38 cellular contexts compared by ENCODE assay signal in the genomic region with DNA sequence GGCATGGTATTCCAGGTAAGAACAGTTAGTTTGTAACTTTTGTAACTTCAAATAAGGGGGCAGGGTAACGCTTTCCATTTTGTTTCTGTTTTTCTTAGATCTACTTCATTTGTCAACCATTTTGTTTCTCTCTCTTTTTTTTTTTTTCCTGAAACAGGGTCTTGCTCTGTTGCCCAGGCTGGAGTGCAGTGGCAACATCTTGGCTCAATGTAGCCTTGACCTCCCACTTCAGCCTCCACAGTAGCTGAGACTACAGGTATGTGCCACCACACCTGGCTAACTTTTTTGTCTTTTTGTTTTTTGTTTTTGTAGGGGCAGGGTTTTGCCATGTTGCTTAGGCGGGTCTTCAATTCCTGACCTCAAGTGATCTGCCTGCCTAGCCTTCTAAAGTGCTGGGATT.
"Had no signal": no experiment of that assay in that cellular context is flagged by ENCODE, and none has a peak within 500 bp of the region (broad histone marks: within the 10 kb centered on the region; RNA-seq: fewer than 3 reads in every experiment).

No MANE protein-coding gene starts in this region.

- H3K27ac Mint-ChIP-seq: activated naive CD4-positive, alpha-beta T cell treated with anti-CD3 and anti-CD28 coated beads for 36 hours; activated naive CD4-positive, alpha-beta T cell treated with anti-CD3 and anti-CD28 coated beads, Interleukin-2, amount 10 ng/mL, durations not matched to agents 7 days and 5 days; activated naive CD4-positive, alpha-beta T cell treated with anti-CD3 and anti-CD28 coated beads, Interleukin-2, amount 50 U/mL, for 24 hours; activated naive CD4-positive, alpha-beta T cell treated with anti-CD3 and anti-CD28 coated beads, Interleukin-2, amount 50 U/mL, for 72 hours; activated naive CD8-positive, alpha-beta T cell; activated naive CD8-positive, alpha-beta T cell treated with anti-CD3 and anti-CD28 coated beads for 36 hours; activated naive CD8-positive, alpha-beta T cell treated with anti-CD3 and anti-CD28 coated beads, Interleukin-2, amount 10 ng/mL, durations not matched to agents 7 days and 5 days; activated naive CD8-positive, alpha-beta T cell treated with anti-CD3 and anti-CD28 coated beads, Interleukin-2, amount 50 U/mL, for 24 hours; activated T-cell treated with anti-CD3 and anti-CD28 coated beads, Interleukin-2, amount 50 U/mL, for 24 hours; activated T-cell treated with anti-CD3 and anti-CD28 coated beads, Interleukin-2, amount 50 U/mL, for 72 hours; activated T-helper 1 cell treated with anti-CD3 and anti-CD28 coated beads, Interleukin-12 subunit alpha, Interleukin-12 subunit beta, Interleukin-2, Interleukin-4 antibody, amounts not matched to agents 30 ng/mL and 10 ng/mL and 1 ng/mL, durations not matched to agents 14 hours and 24 hours and 36 hours; activated T-helper 17 cell treated with anti-CD3 and anti-CD28 coated beads, Interleukin-2, amount 50 U/mL, for 72 hours; activated T-helper 2 cell treated with anti-CD3 and anti-CD28 coated beads, Interferon-gamma antibody, Interleukin-2, Interleukin-4, amounts not matched to agents 10 μg/mL and 5 μg/mL and 100 μg/mL, durations not matched to agents 14 hours and 24 hours and 36 hours; brain had no signal

- H3K9me3 Mint-ChIP-seq: activated naive CD4-positive, alpha-beta T cell treated with anti-CD3 and anti-CD28 coated beads for 36 hours; activated naive CD4-positive, alpha-beta T cell treated with anti-CD3 and anti-CD28 coated beads, Interleukin-2, amount 10 ng/mL, durations not matched to agents 7 days and 5 days; activated naive CD4-positive, alpha-beta T cell treated with anti-CD3 and anti-CD28 coated beads, Interleukin-2, amount 50 U/mL, for 24 hours; activated naive CD4-positive, alpha-beta T cell treated with anti-CD3 and anti-CD28 coated beads, Interleukin-2, amount 50 U/mL, for 72 hours; activated naive CD8-positive, alpha-beta T cell treated with anti-CD3 and anti-CD28 coated beads for 36 hours; activated naive CD8-positive, alpha-beta T cell treated with anti-CD3 and anti-CD28 coated beads, Interleukin-2, amount 10 ng/mL, durations not matched to agents 7 days and 5 days; activated naive CD8-positive, alpha-beta T cell treated with anti-CD3 and anti-CD28 coated beads, Interleukin-2, amount 50 U/mL, for 24 hours; activated T-cell treated with anti-CD3 and anti-CD28 coated beads, Interleukin-2, amount 50 U/mL, for 24 hours; activated T-cell treated with anti-CD3 and anti-CD28 coated beads, Interleukin-2, amount 50 U/mL, for 4 hours; activated T-cell treated with anti-CD3 and anti-CD28 coated beads, Interleukin-2, amount 50 U/mL, for 72 hours; activated T-helper 1 cell treated with anti-CD3 and anti-CD28 coated beads, Interleukin-12 subunit alpha, Interleukin-12 subunit beta, Interleukin-2, Interleukin-4 antibody, amounts not matched to agents 30 ng/mL and 10 ng/mL and 1 ng/mL, durations not matched to agents 14 hours and 24 hours and 36 hours; activated T-helper 17 cell treated with anti-CD3 and anti-CD28 coated beads, Interleukin-2, amount 50 U/mL, for 72 hours; activated T-helper 2 cell treated with anti-CD3 and anti-CD28 coated beads, Interferon-gamma antibody, Interleukin-2, Interleukin-4, amounts not matched to agents 10 μg/mL and 5 μg/mL and 100 μg/mL, durations not matched to agents 14 hours and 24 hours and 36 hours; central memory CD8-positive, alpha-beta T cell had no signal

- H3K4me3 Mint-ChIP-seq: activated naive CD4-positive, alpha-beta T cell treated with anti-CD3 and anti-CD28 coated beads for 36 hours; activated naive CD4-positive, alpha-beta T cell treated with anti-CD3 and anti-CD28 coated beads, Interleukin-2, amount 10 ng/mL, durations not matched to agents 7 days and 5 days; activated naive CD4-positive, alpha-beta T cell treated with anti-CD3 and anti-CD28 coated beads, Interleukin-2, amount 50 U/mL, for 24 hours; activated naive CD8-positive, alpha-beta T cell; activated naive CD8-positive, alpha-beta T cell treated with anti-CD3 and anti-CD28 coated beads for 36 hours; activated naive CD8-positive, alpha-beta T cell treated with anti-CD3 and anti-CD28 coated beads, Interleukin-2, amount 10 ng/mL, durations not matched to agents 7 days and 5 days; activated naive CD8-positive, alpha-beta T cell treated with anti-CD3 and anti-CD28 coated beads, Interleukin-2, amount 50 U/mL, for 24 hours; activated T-cell treated with anti-CD3 and anti-CD28 coated beads, Interleukin-2, amount 50 U/mL, for 24 hours; activated T-cell treated with anti-CD3 and anti-CD28 coated beads, Interleukin-2, amount 50 U/mL, for 4 hours; activated T-cell treated with anti-CD3 and anti-CD28 coated beads, Interleukin-2, amount 50 U/mL, for 72 hours; activated T-helper 1 cell treated with anti-CD3 and anti-CD28 coated beads, Interleukin-12 subunit alpha, Interleukin-12 subunit beta, Interleukin-2, Interleukin-4 antibody, amounts not matched to agents 30 ng/mL and 10 ng/mL and 1 ng/mL, durations not matched to agents 14 hours and 24 hours and 36 hours; activated T-helper 17 cell treated with anti-CD3 and anti-CD28 coated beads, Interleukin-2, amount 50 U/mL, for 72 hours; brain; central memory CD8-positive, alpha-beta T cell had no signal

- ATAC-seq: activated naive CD4-positive, alpha-beta T cell treated with anti-CD3 and anti-CD28 coated beads, Interleukin-2, amount 50 U/mL, for 72 hours; activated naive CD8-positive, alpha-beta T cell treated with anti-CD3 and anti-CD28 coated beads, Interleukin-2, amount 50 U/mL, for 24 hours; activated T-cell treated with anti-CD3 and anti-CD28 coated beads, Interleukin-2, amount 50 U/mL, for 4 hours; activated T-cell treated with anti-CD3 and anti-CD28 coated beads, Interleukin-2, amount 50 U/mL, for 72 hours; activated T-helper 17 cell treated with anti-CD3 and anti-CD28 coated beads, Interleukin-2, amount 50 U/mL, for 72 hours; body of pancreas had no signal

- H3K27ac ChIP-seq: adrenal gland, ascending aorta, body of pancreas, brain microvascular endothelial cell, breast epithelium, cardiac muscle cell had no signal

- FAIRE-seq: astrocyte, bronchial epithelial cell had no signal

- H3K27me3 ChIP-seq: adrenal gland, ascending aorta, body of pancreas, brain microvascular endothelial cell, breast epithelium, cardiac muscle cell had no signal

- H3K4me1 ChIP-seq: adrenal gland, ascending aorta, breast epithelium had no signal

- H3K4me1 Mint-ChIP-seq: activated naive CD4-positive, alpha-beta T cell treated with anti-CD3 and anti-CD28 coated beads, Interleukin-2, amount 10 ng/mL, durations not matched to agents 7 days and 5 days; activated naive CD4-positive, alpha-beta T cell treated with anti-CD3 and anti-CD28 coated beads, Interleukin-2, amount 50 U/mL, for 24 hours; activated naive CD8-positive, alpha-beta T cell treated with anti-CD3 and anti-CD28 coated beads for 36 hours; activated naive CD8-positive, alpha-beta T cell treated with anti-CD3 and anti-CD28 coated beads, Interleukin-2, amount 10 ng/mL, durations not matched to agents 7 days and 5 days; activated naive CD8-positive, alpha-beta T cell treated with anti-CD3 and anti-CD28 coated beads, Interleukin-2, amount 50 U/mL, for 24 hours; activated T-helper 17 cell treated with anti-CD3 and anti-CD28 coated beads, Interleukin-2, amount 50 U/mL, for 72 hours; central memory CD8-positive, alpha-beta T cell had no signal

- H3K36me3 ChIP-seq: adrenal gland, ascending aorta, brain microvascular endothelial cell, breast epithelium, cardiac muscle cell had no signal

- H3K36me3 Mint-ChIP-seq: activated naive CD4-positive, alpha-beta T cell treated with anti-CD3 and anti-CD28 coated beads, Interleukin-2, amount 10 ng/mL, durations not matched to agents 7 days and 5 days; activated naive CD4-positive, alpha-beta T cell treated with anti-CD3 and anti-CD28 coated beads, Interleukin-2, amount 50 U/mL, for 24 hours; activated naive CD4-positive, alpha-beta T cell treated with anti-CD3 and anti-CD28 coated beads, Interleukin-2, amount 50 U/mL, for 72 hours; activated naive CD8-positive, alpha-beta T cell; activated naive CD8-positive, alpha-beta T cell treated with anti-CD3 and anti-CD28 coated beads for 36 hours; activated naive CD8-positive, alpha-beta T cell treated with anti-CD3 and anti-CD28 coated beads, Interleukin-2, amount 10 ng/mL, durations not matched to agents 7 days and 5 days had no signal

- DNase-seq: activated effector memory CD4-positive, alpha-beta T cell treated with anti-CD3 and anti-CD28 coated beads, Interleukin-2, amount 50 U/mL, for 16 hours; activated effector memory CD4-positive, alpha-beta T cell treated with Interleukin-2 at 50 U/mL for 16 hours; activated gamma-delta T cell; activated gamma-delta T cell treated with Interleukin-2 at 50 U/mL for 16 hours; activated naive CD4-positive, alpha-beta T cell; activated naive CD4-positive, alpha-beta T cell treated with anti-CD3 and anti-CD28 coated beads for 36 hours; activated naive CD4-positive, alpha-beta T cell treated with anti-CD3 and anti-CD28 coated beads, Interleukin-2, amount 10 ng/mL, durations not matched to agents 7 days and 5 days; activated naive CD4-positive, alpha-beta T cell treated with anti-CD3 and anti-CD28 coated beads, Interleukin-2, amount 50 U/mL, for 16 hours; activated naive CD4-positive, alpha-beta T cell treated with Interleukin-2 at 50 U/mL for 16 hours; activated naive CD8-positive, alpha-beta T cell treated with anti-CD3 and anti-CD28 coated beads for 36 hours; activated naive CD8-positive, alpha-beta T cell treated with anti-CD3 and anti-CD28 coated beads, Interleukin-2, amount 10 ng/mL, durations not matched to agents 7 days and 5 days; activated naive CD8-positive, alpha-beta T cell treated with anti-CD3 and anti-CD28 coated beads, Interleukin-2, amount 50 U/mL, for 24 hours; activated T-cell treated with anti-CD3 and anti-CD28 coated beads, Interleukin-2, amount 50 U/mL, for 24 hours; activated T-cell treated with anti-CD3 and anti-CD28 coated beads, Interleukin-2, amount 50 U/mL, for 4 hours; activated T-cell treated with anti-CD3 and anti-CD28 coated beads, Interleukin-2, amount 50 U/mL, for 48 hours; activated T-cell treated with anti-CD3 and anti-CD28 coated beads, Interleukin-2, amount 50 U/mL, for 72 hours; adrenal gland; amniotic stem cell; amygdala; anterior cingulate cortex; aorta; body of pancreas; brain microvascular endothelial cell; central memory CD4-positive, alpha-beta T cell; cerebellar nuclear complex had no signal

- H3K9me3 ChIP-seq: adrenal gland, ascending aorta, body of pancreas, breast epithelium had no signal

- H3K4me3 ChIP-seq: adrenal gland, ascending aorta, body of pancreas, breast epithelium, cardiac muscle cell had no signal
